Comparison of ENCODE assay signal across 7 cellular contexts in genomic region chr17:73333435-73333834, GRCh38. TPM values are rescaled to one million over a fixed set of nuclear protein-coding genes. Genes with fewer than 3 reads are reported as not detected.
A peak's percentile ranks its signal among the peaks of the same experiment; 100 is the strongest.
DNase-seq lines count a peak whose midpoint lies in the region; ATAC-seq and TF ChIP-seq lines count a peak whose summit lies in the region.
"Not testable (repeated sequence)": the region's sequence is repeated elsewhere in the genome, so short reads cannot be mapped to it uniquely, and the experiment has no call there.

No MANE protein-coding gene starts in this region.

- not testable (repeated sequence) for TF ChIP-seq CTCF in NB4 (IDR thresholded peaks at IDR 0.05; ENCODE audit: low read depth, low read length); mammary epithelial cell (conservative IDR thresholded peaks at IDR 0.05 in 1 of 2, IDR thresholded peaks at IDR 0.05 in 1 of 2; ENCODE audit: extremely low read depth in 1 of 2, insufficient read depth in 1 of 2, low read depth in 1 of 2, low read length in 2 of 2); fibroblast of the aortic adventitia (IDR thresholded peaks at IDR 0.05; ENCODE audit: insufficient read depth, low read length)

- not testable (repeated sequence) for H3K79me2 ChIP-seq in mammary epithelial cell (ENCODE audit: insufficient read depth, low read length)

- DNase-seq in GM04504 (ENCODE audit: low read depth) (peak; percentile 38), NB4 (ENCODE audit: low read depth) (peak; percentile 59), SIG-M5 treated with dmso at 0.1 percent for 504 hours (lab: John Stamatoyannopoulos, UW; ENCODE audit: unreplicated experiment) (peak; percentile 29), mammary epithelial cell (peak; percentile 87), fibroblast of the aortic adventitia (ENCODE audit: low read depth) (peak; percentile 64), iris pigment epithelial cell (ENCODE audit: low read depth) (peak; percentile 61), sciatic nerve (ENCODE audit: low spot score) (peak; percentile 59)

- intact Hi-C loops in mammary epithelial cell (cut with micrococcal nuclease); sciatic nerve (cut with DNase I): not testable (repeated sequence)

- not testable (repeated sequence) for TF ChIP-seq POLR2A in NB4 (IDR thresholded peaks at IDR 0.05; ENCODE audit: extremely low read depth, insufficient read length)

- H2AFZ ChIP-seq in mammary epithelial cell (ENCODE audit: low read depth, low read length), result peak overlapping the region; percentile 14

- H3K4me2 ChIP-seq in mammary epithelial cell (ENCODE audit: insufficient read depth, low read depth, low read length), result peak overlapping the region; percentile 64

- in situ Hi-C loops in mammary epithelial cell (cut with MboI; ENCODE audit: low sequenced_read_pairs in 2 of 2), result not testable (repeated sequence)

- peak; percentile 9 for ATAC-seq in sciatic nerve

- peaks cover 28% of the 10 kb centered on the region for H3K4me1 ChIP-seq in mammary epithelial cell (ENCODE audit: insufficient read depth, low read length)

- not testable (repeated sequence) for H3K27me3 ChIP-seq in mammary epithelial cell (ENCODE audit: insufficient read depth, low read length)

- H4K20me1 ChIP-seq in mammary epithelial cell (ENCODE audit: insufficient read depth, low read length), result not testable (repeated sequence)

- CTCF ChIA-PET in mammary epithelial cell (lab: Charles Lee; ENCODE audit: low non-redundant PET), result interaction anchor here (0.6 to 0.7 kb wide), 3 partner anchors 9 to 769 kb away, joined by 3 to 42 read pairs (median 16); no protein-coding TSS in a partner anchor

- WGBS in mammary epithelial cell (ENCODE audit: low coverage, missing lambda C conversion rate), result 1% methylated on average over 8 of the region's 9 CpGs

- H3K36me3 ChIP-seq in mammary epithelial cell (ENCODE audit: insufficient read depth, low read length), result not testable (repeated sequence)

- H3K9me3 ChIP-seq in mammary epithelial cell (replicated peaks; ENCODE audit: insufficient read depth, low read length), result not testable (repeated sequence)

- not testable (repeated sequence) for BruUV-seq in mammary epithelial cell (replicated peaks; lab: Mats Ljungman, UMichigan)

- peak overlapping the region; percentile 64 for H3K9ac ChIP-seq in mammary epithelial cell (ENCODE audit: insufficient read depth, low read length)

- H3K4me3 ChIP-seq in NB4 (ENCODE audit: low read depth, low read length); mammary epithelial cell (replicated peaks in 1 of 3; ENCODE audit: insufficient read depth in 1 of 3, low read depth in 2 of 3, low read length in 3 of 3); fibroblast of the aortic adventitia (ENCODE audit: low read depth, low read length): not testable (repeated sequence)

- dilution Hi-C loops in mammary epithelial cell (cut with HindIII; ENCODE audit: low sequenced_read_pairs), result not testable (repeated sequence)

- peak overlapping the region; percentile 86 for H3K27ac ChIP-seq in mammary epithelial cell (ENCODE audit: insufficient read depth, low read depth, low read length)

RNA-seq across cellular contexts. Expression of gene CDC42EP4, which starts 21.6 kb away (rescaled TPM):
- total RNA-seq in mammary epithelial cell (10 to 100 TPM; 21.4 to 25.3 TPM), fibroblast of the aortic adventitia (ENCODE audit: low replicate concordance) (35.5 and 41.8 TPM in 2 replicates), sciatic nerve (98.8 TPM)
- polyA plus RNA-seq in mammary epithelial cell, result 17.2 TPM
- 20.4 TPM for polyA minus RNA-seq in mammary epithelial cell

Comparison
In these comparisons a context has a peak if more than half of its experiments do, and no peak if none do; other contexts are left out.
1. DNase-seq: peak in every context shown above with its lines; median percentile 87 in mammary epithelial cell; 64 in fibroblast of the aortic adventitia; 61 in iris pigment epithelial cell; 59 in NB4; 59 in sciatic nerve; 38 in GM04504; 29 in SIG-M5 treated with dmso at 0.1 percent for 504 hours.